ENCODE assay signal across 1 cellular context in genomic region chr10:69047111-69047837, GRCh38.
TF ChIP-seq lines count a peak whose summit lies in the region.

No MANE protein-coding gene starts in this region.

TF ChIP-seq in IMR-90, 13 proteins besides CTCF, POLR2A, EP300 and RAD21:
- no peak for TF ChIP-seq USF2 (IDR thresholded peaks at IDR 0.05; ENCODE audit: low read depth, low read length)
- no peak for TF ChIP-seq FOS (IDR thresholded peaks at IDR 0.05; ENCODE audit: low read depth, low read length)
- TF ChIP-seq RCOR1 (IDR thresholded peaks at IDR 0.05; ENCODE audit: insufficient replicate concordance, low read length): no peak
- no peak for TF ChIP-seq ELK1 (IDR thresholded peaks at IDR 0.05; ENCODE audit: borderline replicate concordance, low read depth, low read length)
- TF ChIP-seq CEBPB (IDR thresholded peaks at IDR 0.05; ENCODE audit: low read depth, low read length): no peak
- no peak for TF ChIP-seq NFE2L2 (IDR thresholded peaks at IDR 0.05; ENCODE audit: low read depth, low read length)
- TF ChIP-seq MAFK (IDR thresholded peaks at IDR 0.05; ENCODE audit: low read depth, low read length): no peak
- no peak for TF ChIP-seq BHLHE40 (IDR thresholded peaks at IDR 0.05; ENCODE audit: low read depth, low read length)
TF ChIP-seq in IMR-90: peak in this region for 0.
